ENCODE assay signal across 8 cellular contexts in the genomic region with DNA sequence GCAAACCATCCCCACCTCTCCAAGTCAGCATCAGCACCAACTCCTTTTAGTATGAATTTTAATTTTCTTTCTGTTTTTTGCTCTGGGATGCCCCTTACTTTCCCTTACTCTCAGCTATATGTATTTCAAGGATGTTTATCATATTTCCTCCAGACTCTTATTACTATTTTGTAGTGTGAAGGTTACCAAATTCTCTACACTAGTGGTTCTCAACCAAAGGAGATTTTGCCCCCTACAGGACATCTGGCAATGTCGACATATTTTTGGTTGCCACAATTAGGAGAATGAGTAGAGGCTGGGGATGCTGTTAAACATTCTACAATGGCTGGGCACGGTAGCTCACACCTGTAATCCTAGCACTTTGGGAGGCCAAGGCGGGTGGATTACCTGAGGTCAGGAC.
DNase-seq lines count a peak whose midpoint lies in the region; TF ChIP-seq lines count a peak whose summit lies in the region.

No MANE protein-coding gene starts in this region.

- TF ChIP-seq CTCF in coronary artery (IDR thresholded peaks at IDR 0.05): no peak

- DNase-seq in AG08395 (ENCODE audit: low spot score) (peak; percentile 46), GM03348 (ENCODE audit: low spot score) (peak; percentile 61), NCI-H2107 treated with DMSO at 0.1 percent for 48 hours (lab: John Stamatoyannopoulos, UW; ENCODE audit: unreplicated experiment) (peak; percentile 40), cerebellar cortex (ENCODE audit: low spot score) (peak; percentile 43), medulla oblongata (ENCODE audit: extremely low spot score) (peak; percentile 43), caudate nucleus (lab: John Stamatoyannopoulos, UW) (no peak), coronary artery (ENCODE audit: low spot score) (no peak)
- DNase-seq in stimulated activated CD4-positive, alpha-beta T cell treated with anti-CD3 and anti-CD28 coated beads, Interleukin-2, amount 100 ng/mL, for 48 hours: no peak

- no peak overlapping the region for H3K4me3 ChIP-seq in coronary artery

- H3K27ac ChIP-seq in caudate nucleus (ENCODE audit: low read depth, low read length) (no peak overlapping the region), coronary artery (no peak overlapping the region)

Comparison
In these comparisons a context has a peak if more than half of its experiments do, and no peak if none do; other contexts are left out.
1. DNase-seq: peak in AG08395 (single experiment), GM03348 (single experiment), NCI-H2107 treated with DMSO at 0.1 percent for 48 hours (single experiment), cerebellar cortex (single experiment) and medulla oblongata (single experiment); none in caudate nucleus (0 of 61), coronary artery (single experiment) and stimulated activated CD4-positive, alpha-beta T cell treated with anti-CD3 and anti-CD28 coated beads, Interleukin-2, amount 100 ng/mL, for 48 hours (0 of 2).